ENCODE assay signal across 31 cellular contexts in genomic region chr3:34111361-34111760, GRCh38.
"Had no signal": no experiment of that assay in that cellular context is flagged by ENCODE, and none has a peak within 500 bp of the region (broad histone marks: within the 10 kb centered on the region; RNA-seq: fewer than 3 reads in every experiment).

No MANE protein-coding gene starts in this region.

- H3K4me3 ChIP-seq: ascending aorta, lower lobe of right lung, stomach, thyroid gland, upper lobe of right lung had no signal

- H3K27me3 Mint-ChIP-seq: activated CD4-positive, alpha-beta memory T cell treated with anti-CD3 and anti-CD28 coated beads for 36 hours; activated CD4-positive, alpha-beta T cell treated with anti-CD3 and anti-CD28 coated beads, Interleukin-2, amount 10 ng/mL, durations not matched to agents 24 days and 14 days; activated naive CD8-positive, alpha-beta T cell treated with anti-CD3 and anti-CD28 coated beads, Interleukin-2, amount 10 ng/mL, durations not matched to agents 7 days and 5 days; effector memory CD8-positive, alpha-beta T cell; natural killer cell treated with Interleukin-12 subunit alpha and Interleukin-12 subunit beta and Interleukin-15 and Interleukin-18, amount 100 ng/mL, for 72 hours; stimulated activated naive B cell treated with anti-CD40 and anti-IgM and Interleukin-4, amounts not matched to agents 10 μg/mL and 1 μg/mL and 100 μg/mL, for 72 hours had no signal

- H3K27ac ChIP-seq: ascending aorta, lower lobe of right lung, stomach, thyroid gland, upper lobe of right lung, WERI-Rb-1 had no signal

- DNase-seq: activated CD4-positive, alpha-beta memory T cell treated with anti-CD3 and anti-CD28 coated beads for 36 hours; activated CD4-positive, alpha-beta T cell treated with anti-CD3 and anti-CD28 coated beads, Interleukin-2, amount 10 ng/mL, durations not matched to agents 24 days and 14 days; activated CD4-positive, CD25-positive, alpha-beta regulatory T cell treated with anti-CD3 and anti-CD28 coated beads, Interleukin-2, amount 50 U/mL, for 72 hours; activated CD8-positive, alpha-beta memory T cell treated with anti-CD3 and anti-CD28 coated beads, Interleukin-2, amount 50 U/mL, for 4 hours; activated effector memory CD4-positive, alpha-beta T cell treated with anti-CD3 and anti-CD28 coated beads, Interleukin-2, amount 50 U/mL, for 16 hours; activated naive CD4-positive, alpha-beta T cell treated with anti-CD3 and anti-CD28 coated beads for 36 hours; activated naive CD8-positive, alpha-beta T cell treated with anti-CD3 and anti-CD28 coated beads, Interleukin-2, amount 10 ng/mL, durations not matched to agents 7 days and 5 days; activated T-cell treated with anti-CD3 and anti-CD28 coated beads, Interleukin-2, amount 50 U/mL, for 1 hour; caudate nucleus; cortex of kidney; effector memory CD8-positive, alpha-beta T cell; foreskin fibroblast; head of caudate nucleus; kidney glomerular epithelial cell; lower lobe of right lung; mesenchymal stem cell; posterior cingulate gyrus; right cardiac atrium; stimulated activated CD4-positive, alpha-beta T cell treated with anti-CD3 and anti-CD28 coated beads, Interleukin-15, amount 100 ng/mL, for 24 hours; stimulated activated CD4-positive, alpha-beta T cell treated with anti-CD3 and anti-CD28 coated beads, Interleukin-2, amount 100 ng/mL, for 24 hours; stimulated activated naive B cell treated with anti-CD40 and anti-IgM and Interleukin-4, amounts not matched to agents 10 μg/mL and 1 μg/mL and 100 μg/mL, for 72 hours; stomach; T1000; thyroid gland; upper lobe of right lung; WERI-Rb-1 had no signal

- H3K36me3 Mint-ChIP-seq: activated CD4-positive, alpha-beta memory T cell treated with anti-CD3 and anti-CD28 coated beads for 36 hours; activated naive CD8-positive, alpha-beta T cell treated with anti-CD3 and anti-CD28 coated beads, Interleukin-2, amount 10 ng/mL, durations not matched to agents 7 days and 5 days; brain; natural killer cell treated with Interleukin-12 subunit alpha and Interleukin-12 subunit beta and Interleukin-15 and Interleukin-18, amount 100 ng/mL, for 72 hours; stimulated activated naive B cell treated with anti-CD40 and anti-IgM and Interleukin-4, amounts not matched to agents 10 μg/mL and 1 μg/mL and 100 μg/mL, for 72 hours had no signal

- H3K27me3 ChIP-seq: ascending aorta, stomach, thyroid gland, upper lobe of right lung had no signal

- H3K4me1 Mint-ChIP-seq: activated CD4-positive, alpha-beta T cell treated with anti-CD3 and anti-CD28 coated beads, Interleukin-2, amount 10 ng/mL, durations not matched to agents 24 days and 14 days; activated naive CD8-positive, alpha-beta T cell treated with anti-CD3 and anti-CD28 coated beads, Interleukin-2, amount 10 ng/mL, durations not matched to agents 7 days and 5 days had no signal

- ATAC-seq: effector memory CD8-positive, alpha-beta T cell; left lobe of liver; lower lobe of right lung; natural killer cell treated with Interleukin-12 subunit alpha and Interleukin-12 subunit beta and Interleukin-15 and Interleukin-18, amount 100 ng/mL, for 72 hours; right cardiac atrium; stimulated activated naive B cell treated with anti-CD40 and anti-IgM and Interleukin-4, amounts not matched to agents 10 μg/mL and 1 μg/mL and 100 μg/mL, for 72 hours; upper lobe of right lung had no signal

- H3K36me3 ChIP-seq: ascending aorta, lower lobe of right lung, stomach, thyroid gland, upper lobe of right lung, WERI-Rb-1 had no signal

- H3K9me3 Mint-ChIP-seq: activated CD4-positive, alpha-beta T cell treated with anti-CD3 and anti-CD28 coated beads, Interleukin-2, amount 10 ng/mL, durations not matched to agents 24 days and 14 days; activated T-helper 1 cell treated with anti-CD3 and anti-CD28 coated beads, Interleukin-12 subunit alpha, Interleukin-12 subunit beta, Interleukin-2, Interleukin-4 antibody, amounts not matched to agents 30 ng/mL and 10 ng/mL and 1 ng/mL, durations not matched to agents 14 hours and 24 hours and 36 hours; effector memory CD8-positive, alpha-beta T cell; natural killer cell treated with Interleukin-12 subunit alpha and Interleukin-12 subunit beta and Interleukin-15 and Interleukin-18, amount 100 ng/mL, for 72 hours had no signal

- H3K4me3 Mint-ChIP-seq: activated CD4-positive, alpha-beta memory T cell treated with anti-CD3 and anti-CD28 coated beads for 36 hours; activated CD4-positive, alpha-beta T cell treated with anti-CD3 and anti-CD28 coated beads, Interleukin-2, amount 10 ng/mL, durations not matched to agents 24 days and 14 days; activated naive CD4-positive, alpha-beta T cell treated with anti-CD3 and anti-CD28 coated beads for 36 hours; activated naive CD8-positive, alpha-beta T cell treated with anti-CD3 and anti-CD28 coated beads, Interleukin-2, amount 10 ng/mL, durations not matched to agents 7 days and 5 days; activated T-helper 1 cell treated with anti-CD3 and anti-CD28 coated beads, Interleukin-12 subunit alpha, Interleukin-12 subunit beta, Interleukin-2, Interleukin-4 antibody, amounts not matched to agents 30 ng/mL and 10 ng/mL and 1 ng/mL, durations not matched to agents 14 hours and 24 hours and 36 hours; brain; effector memory CD8-positive, alpha-beta T cell; natural killer cell treated with Interleukin-12 subunit alpha and Interleukin-12 subunit beta and Interleukin-15 and Interleukin-18, amount 100 ng/mL, for 72 hours; stimulated activated naive B cell treated with anti-CD40 and anti-IgM and Interleukin-4, amounts not matched to agents 10 μg/mL and 1 μg/mL and 100 μg/mL, for 72 hours had no signal

- H3K9me3 ChIP-seq: lower lobe of right lung, stomach, thyroid gland, upper lobe of right lung had no signal

- H3K4me1 ChIP-seq: ascending aorta, lower lobe of right lung, stomach, thyroid gland, upper lobe of right lung had no signal

- H3K27ac Mint-ChIP-seq: activated CD4-positive, alpha-beta memory T cell treated with anti-CD3 and anti-CD28 coated beads for 36 hours; activated CD4-positive, alpha-beta T cell treated with anti-CD3 and anti-CD28 coated beads, Interleukin-2, amount 10 ng/mL, durations not matched to agents 24 days and 14 days; activated naive CD4-positive, alpha-beta T cell treated with anti-CD3 and anti-CD28 coated beads for 36 hours; activated T-helper 1 cell treated with anti-CD3 and anti-CD28 coated beads, Interleukin-12 subunit alpha, Interleukin-12 subunit beta, Interleukin-2, Interleukin-4 antibody, amounts not matched to agents 30 ng/mL and 10 ng/mL and 1 ng/mL, durations not matched to agents 14 hours and 24 hours and 36 hours; effector memory CD8-positive, alpha-beta T cell; natural killer cell treated with Interleukin-12 subunit alpha and Interleukin-12 subunit beta and Interleukin-15 and Interleukin-18, amount 100 ng/mL, for 72 hours; stimulated activated naive B cell treated with anti-CD40 and anti-IgM and Interleukin-4, amounts not matched to agents 10 μg/mL and 1 μg/mL and 100 μg/mL, for 72 hours had no signal
